ENCODE assay signal across 8 cellular contexts in genomic region chr17:56913867-56914640, GRCh38. TPM values are rescaled to one million over a fixed set of nuclear protein-coding genes. Genes with fewer than 3 reads are reported as not detected.
DNase-seq lines count a peak whose midpoint lies in the region; ATAC-seq and TF ChIP-seq lines count a peak whose summit lies in the region.

TRIM25 (minus strand) TSS chr17:56914049; CDS start chr17:56913988, 61 bp downstream.

- H3K4me3 Mint-ChIP-seq in CD14-positive monocyte, result peak within 1 kb of the TSS; percentile 95 to 98
- peak within 1 kb of the TSS; percentile 87 for H3K4me3 Mint-ChIP-seq in activated CD4-positive, alpha-beta memory T cell treated with anti-CD3 and anti-CD28 coated beads for 36 hours

- H3K27ac Mint-ChIP-seq in CD14-positive monocyte, result peak within 1 kb of the TSS; percentile 95 to 98 (median 96)
- H3K27ac Mint-ChIP-seq in activated CD4-positive, alpha-beta memory T cell treated with anti-CD3 and anti-CD28 coated beads for 36 hours, result peak within 1 kb of the TSS; percentile 94

- CTCF ChIA-PET in activated CD4-positive, alpha-beta memory T cell treated with anti-CD3 and anti-CD28 coated beads for 36 hours (lab: Charles Lee), result interaction anchor here (1.0 to 1.3 kb wide), 3 partner anchors 78 to 94 kb away, joined by 4 to 6 read pairs (median 4); partner anchors contain the start of genes C17orf67 and DGKE

- intact Hi-C loops in CD14-positive monocyte (cut with micrococcal nuclease), result loop anchor here in 1 of 2 donors (5.0 kb wide), 1 partner anchor 82 kb away; the partner anchor contains the start of genes C17orf67 and DGKE
- intact Hi-C loops in activated CD4-positive, alpha-beta memory T cell treated with anti-CD3 and anti-CD28 coated beads for 36 hours (cut with micrococcal nuclease), result loop anchor here (1.0 kb wide), 1 partner anchor 81 kb away; the partner anchor contains the start of gene C17orf67
- intact Hi-C loops in dorsolateral prefrontal cortex (cut with DNase I), result loop anchor here in 1 of 2 donors (5.0 kb wide), 1 partner anchor 82 kb away; the partner anchor contains the start of genes C17orf67 and DGKE
- intact Hi-C loops in lower leg skin (cut with DNase I; ENCODE audit: low total_unique reads), result no loop called here

- DNase-seq in CD14-positive monocyte (ENCODE audit: low spot score), result peak; percentile 93
- DNase-seq in NCI-H82 (lab: John Stamatoyannopoulos, UW), result peak; percentile 91
- DNase-seq in activated CD4-positive, alpha-beta memory T cell treated with anti-CD3 and anti-CD28 coated beads for 36 hours, result peak; percentile 96
- peak; percentile 60 to 86 (median 73) for DNase-seq in dorsolateral prefrontal cortex
- peak; percentile 94 to 98 for DNase-seq in lower leg skin (ENCODE audit: low spot score in 2 of 2)
- peak; percentile 87 to 91 for DNase-seq in stimulated activated CD4-positive, alpha-beta T cell treated with anti-CD3 and anti-CD28 coated beads, Interleukin-4, amount 100 ng/mL, for 4 hours

- H3K4me1 Mint-ChIP-seq in CD14-positive monocyte, result peaks cover 73% of the 10 kb centered on the region
- H3K4me1 Mint-ChIP-seq in activated CD4-positive, alpha-beta memory T cell treated with anti-CD3 and anti-CD28 coated beads for 36 hours (ENCODE audit: low read depth), result peaks cover 55% of the 10 kb centered on the region

- ATAC-seq in GM19395 (IDR thresholded peaks at IDR 0.05; ENCODE audit: unreplicated experiment) (peak; percentile 75), HG03565 (IDR thresholded peaks at IDR 0.05; ENCODE audit: unreplicated experiment) (peak; percentile 51)

- peak in 1 of 2 donors; percentile 91 for TF ChIP-seq POLR2A in lower leg skin (IDR thresholded peaks at IDR 0.05)

- H3K27me3 ChIP-seq in dorsolateral prefrontal cortex, result no peaks in the 10 kb centered on the region

- TF ChIP-seq CTCF in CD14-positive monocyte (IDR thresholded peaks at IDR 0.05) (no peak), dorsolateral prefrontal cortex (IDR thresholded peaks at IDR 0.05 in 54 of 56, conservative IDR thresholded peaks at IDR 0.05 in 2 of 56; ENCODE audit: low read depth in 1 of 56, partially characterized antibody in 56 of 56) (peak in 5 of 56 donors; percentile 5 to 19 (median 14)), lower leg skin (IDR thresholded peaks at IDR 0.05) (no peak)

- POLR2A ChIA-PET in activated CD4-positive, alpha-beta memory T cell treated with anti-CD3 and anti-CD28 coated beads for 36 hours (lab: Charles Lee), result interaction anchor here (0.8 to 1.4 kb wide), 13 partner anchors 10 to 134 kb away, joined by 3 to 5 read pairs (median 3); partner anchors contain the start of gene COIL

- H3K27ac ChIP-seq in dorsolateral prefrontal cortex, result peak within 1 kb of the TSS in 55 of 59 donors; percentile 23 to 89 (median 77)

- H3K4me3 ChIP-seq in dorsolateral prefrontal cortex (peak within 1 kb of the TSS; percentile 64 to 91 (median 81)), lower leg skin (ENCODE audit: low read depth, poor library complexity, severe bottlenecking) (peak within 1 kb of the TSS; percentile 81)

- H3K36me3 Mint-ChIP-seq in CD14-positive monocyte, result peaks cover 17 to 31% of the 10 kb centered on the region in 2 donors
- peaks cover 25% of the 10 kb centered on the region for H3K36me3 Mint-ChIP-seq in activated CD4-positive, alpha-beta memory T cell treated with anti-CD3 and anti-CD28 coated beads for 36 hours

- WGBS in lower leg skin, 2 donors, result 0 to 1% methylated on average over 24 to 31 of the region's 63 CpGs

- peaks cover 0 to 6% (median 4%) of the 10 kb centered on the region in 7 donors for H3K9me3 Mint-ChIP-seq in CD14-positive monocyte
- H3K9me3 Mint-ChIP-seq in activated CD4-positive, alpha-beta memory T cell treated with anti-CD3 and anti-CD28 coated beads for 36 hours, result peaks cover 12% of the 10 kb centered on the region

- no peaks in the 10 kb centered on the region for H3K27me3 Mint-ChIP-seq in CD14-positive monocyte (ENCODE audit: low read depth in 3 of 3)
- no peaks in the 10 kb centered on the region for H3K27me3 Mint-ChIP-seq in activated CD4-positive, alpha-beta memory T cell treated with anti-CD3 and anti-CD28 coated beads for 36 hours

RNA-seq across cellular contexts. Expression of gene TRIM25, which starts in this region (rescaled TPM):
- 10 to 100 TPM in 1 of 2 donors, 1 to 10 TPM in 1; 5.4 to 11.2 TPM for polyA plus RNA-seq in CD14-positive monocyte
- 100 to 1,000 TPM; 106 to 126 TPM for total RNA-seq in activated CD4-positive, alpha-beta memory T cell treated with anti-CD3 and anti-CD28 coated beads for 36 hours
- total RNA-seq in dorsolateral prefrontal cortex (10 to 100 TPM; 10.8 to 56.1 (median 28.9) TPM), lower leg skin (10 to 100 TPM; 28.5 to 37.9 (median 34.5) TPM)

Comparison
In these comparisons a context has a peak if more than half of its experiments do, and no peak if none do; other contexts are left out.
1. Peak in every context shown above with its lines: DNase-seq, ATAC-seq, H3K4me3 ChIP-seq and H3K27ac ChIP-seq.